Comparison of ENCODE assay signal across 11 cellular contexts in the genomic region with DNA sequence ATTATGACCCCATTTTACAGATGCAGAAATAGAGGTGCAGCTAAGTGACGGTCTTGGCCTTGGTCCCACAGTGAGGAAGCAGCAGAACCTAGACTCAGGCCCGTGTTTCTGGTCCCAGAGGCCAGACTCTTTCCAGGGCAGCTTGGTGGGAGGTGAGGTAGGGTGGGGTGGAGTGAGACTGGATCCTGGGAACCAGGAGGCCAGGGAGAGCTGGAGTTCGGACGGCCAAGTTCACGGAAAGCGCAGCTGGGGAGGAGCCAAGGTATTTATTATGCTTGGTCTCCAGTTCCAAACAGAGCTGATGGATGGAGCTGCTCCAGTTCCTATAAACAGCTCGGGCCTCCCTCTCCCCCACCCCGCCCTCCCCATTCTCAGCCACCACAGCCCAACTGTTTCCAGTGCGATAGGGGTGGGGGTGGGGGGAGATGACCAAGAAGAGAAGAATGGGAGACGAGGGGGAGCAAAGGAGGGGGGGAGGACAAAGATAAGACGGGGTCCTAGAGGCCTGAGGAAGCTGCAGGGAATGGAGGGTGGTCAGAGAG. TPM values are rescaled to one million over a fixed set of nuclear protein-coding genes. Genes with fewer than 3 reads are reported as not detected.
DNase-seq lines count a peak whose midpoint lies in the region; TF ChIP-seq lines count a peak whose summit lies in the region.
"Had no signal": no experiment of that assay in that cellular context is flagged by ENCODE, and none has a peak within 500 bp of the region (broad histone marks: within the 10 kb centered on the region; RNA-seq: fewer than 3 reads in every experiment).

No MANE protein-coding gene starts in this region.

- POLR2A ChIA-PET in activated CD4-positive, alpha-beta memory T cell treated with anti-CD3 and anti-CD28 coated beads, Interleukin-2, amount 10 ng/mL, durations not matched to agents 7 days and 5 days (lab: Charles Lee), result interaction anchor here (1.4 kb wide), 1 partner anchor 10 kb away, joined by 4 read pairs; no protein-coding TSS in a partner anchor
- POLR2A ChIA-PET in activated CD4-positive, alpha-beta memory T cell treated with anti-CD3 and anti-CD28 coated beads for 36 hours (lab: Charles Lee), result no interaction called here

- no peaks in the 10 kb centered on the region for H3K4me1 Mint-ChIP-seq in activated CD4-positive, alpha-beta memory T cell treated with anti-CD3 and anti-CD28 coated beads, Interleukin-2, amount 10 ng/mL, durations not matched to agents 7 days and 5 days
- H3K4me1 Mint-ChIP-seq in activated CD4-positive, alpha-beta memory T cell treated with anti-CD3 and anti-CD28 coated beads for 36 hours (ENCODE audit: low read depth), result no peaks in the 10 kb centered on the region

- H3K4me1 ChIP-seq in muscle layer of colon (ENCODE audit: insufficient read depth, low read length), result peaks cover 44% of the 10 kb centered on the region
- H3K4me1 ChIP-seq: foreskin keratinocyte had no signal

- TF ChIP-seq CTCF in fibroblast of the aortic adventitia (IDR thresholded peaks at IDR 0.05; ENCODE audit: insufficient read depth, low read length), result no peak

- H3K9ac ChIP-seq in muscle layer of colon (ENCODE audit: low read length), result no peak overlapping the region

- H3K27me3 ChIP-seq in muscle layer of colon (ENCODE audit: control insufficient read depth in 1 of 2, insufficient read depth in 2 of 2, low read length in 2 of 2), result no peaks in the 10 kb centered on the region

- H3K36me3 Mint-ChIP-seq in activated CD4-positive, alpha-beta memory T cell treated with anti-CD3 and anti-CD28 coated beads, Interleukin-2, amount 10 ng/mL, durations not matched to agents 7 days and 5 days (ENCODE audit: low read depth), result no peaks in the 10 kb centered on the region
- H3K36me3 Mint-ChIP-seq in activated CD4-positive, alpha-beta memory T cell treated with anti-CD3 and anti-CD28 coated beads for 36 hours, result no peaks in the 10 kb centered on the region

- H3K27ac ChIP-seq in muscle layer of colon (ENCODE audit: low read depth, low read length), result peak overlapping the region; percentile 70
- H3K27ac ChIP-seq: foreskin keratinocyte had no signal

- no peaks in the 10 kb centered on the region for H3K9me3 Mint-ChIP-seq in activated CD4-positive, alpha-beta memory T cell treated with anti-CD3 and anti-CD28 coated beads, Interleukin-2, amount 10 ng/mL, durations not matched to agents 7 days and 5 days
- H3K9me3 Mint-ChIP-seq in activated CD4-positive, alpha-beta memory T cell treated with anti-CD3 and anti-CD28 coated beads for 36 hours, result no peaks in the 10 kb centered on the region
- H3K9me3 Mint-ChIP-seq: stimulated activated naive B cell treated with anti-CD40 and anti-IgM and Interleukin-4, amounts not matched to agents 10 μg/mL and 1 μg/mL and 100 μg/mL, for 72 hours had no signal

- H3K27me3 Mint-ChIP-seq in activated CD4-positive, alpha-beta memory T cell treated with anti-CD3 and anti-CD28 coated beads, Interleukin-2, amount 10 ng/mL, durations not matched to agents 7 days and 5 days, result peaks cover 15% of the 10 kb centered on the region
- H3K27me3 Mint-ChIP-seq in activated CD4-positive, alpha-beta memory T cell treated with anti-CD3 and anti-CD28 coated beads for 36 hours, result peaks cover 8% of the 10 kb centered on the region

- H3K4me3 ChIP-seq in fibroblast of the aortic adventitia (ENCODE audit: low read depth, low read length) (no peak overlapping the region), muscle layer of colon (ENCODE audit: low read depth in 1 of 2, low read length in 2 of 2) (peak overlapping the region in 1 of 2 donors; percentile 7)

- no peaks in the 10 kb centered on the region for H3K9me3 ChIP-seq in muscle layer of colon (ENCODE audit: low read length)

- intact Hi-C loops in activated CD4-positive, alpha-beta memory T cell treated with anti-CD3 and anti-CD28 coated beads for 36 hours (cut with micrococcal nuclease), result no loop called here

- H3K27ac Mint-ChIP-seq in activated CD4-positive, alpha-beta memory T cell treated with anti-CD3 and anti-CD28 coated beads, Interleukin-2, amount 10 ng/mL, durations not matched to agents 7 days and 5 days, result no peak overlapping the region
- H3K27ac Mint-ChIP-seq in activated CD4-positive, alpha-beta memory T cell treated with anti-CD3 and anti-CD28 coated beads for 36 hours, result no peak overlapping the region

- no peak overlapping the region for H3K4me3 Mint-ChIP-seq in activated CD4-positive, alpha-beta memory T cell treated with anti-CD3 and anti-CD28 coated beads, Interleukin-2, amount 10 ng/mL, durations not matched to agents 7 days and 5 days
- no peak overlapping the region for H3K4me3 Mint-ChIP-seq in activated CD4-positive, alpha-beta memory T cell treated with anti-CD3 and anti-CD28 coated beads for 36 hours
- H3K4me3 Mint-ChIP-seq: stimulated activated naive B cell treated with anti-CD40 and anti-IgM and Interleukin-4, amounts not matched to agents 10 μg/mL and 1 μg/mL and 100 μg/mL, for 72 hours had no signal

- CTCF ChIA-PET in activated CD4-positive, alpha-beta memory T cell treated with anti-CD3 and anti-CD28 coated beads, Interleukin-2, amount 10 ng/mL, durations not matched to agents 7 days and 5 days (lab: Charles Lee), result no interaction called here
- CTCF ChIA-PET in activated CD4-positive, alpha-beta memory T cell treated with anti-CD3 and anti-CD28 coated beads for 36 hours (lab: Charles Lee), result interaction anchor here (0.7 kb wide), 1 partner anchor 130 kb away, joined by 4 read pairs; no protein-coding TSS in a partner anchor

- H3K36me3 ChIP-seq in muscle layer of colon (ENCODE audit: insufficient read depth, low read length), result no peaks in the 10 kb centered on the region

- DNase-seq in activated CD4-positive, alpha-beta memory T cell treated with anti-CD3 and anti-CD28 coated beads, Interleukin-2, amount 10 ng/mL, durations not matched to agents 7 days and 5 days, result peak; percentile 7
- no peak for DNase-seq in activated CD4-positive, alpha-beta memory T cell treated with anti-CD3 and anti-CD28 coated beads for 36 hours
- DNase-seq in fibroblast of the aortic adventitia (ENCODE audit: low read depth) (peak; percentile 98), ureter (ENCODE audit: low spot score) (peak; percentile 86), DMS153 (lab: John Stamatoyannopoulos, UW) (no peak), NCI-H1417 (lab: John Stamatoyannopoulos, UW) (no peak)
- no peak for DNase-seq in activated effector memory CD4-positive, alpha-beta T cell treated with anti-CD3 and anti-CD28 coated beads, Interleukin-2, amount 50 U/mL, for 16 hours
- DNase-seq: foreskin keratinocyte; NCI-H187 treated with DMSO at 0.1 percent for 48 hours; stimulated activated naive B cell treated with anti-CD40 and anti-IgM and Interleukin-4, amounts not matched to agents 10 μg/mL and 1 μg/mL and 100 μg/mL, for 72 hours had no signal

RNA-seq across cellular contexts. Expression of gene LRRC32, which starts 16.2 kb away (rescaled TPM):
- total RNA-seq in activated CD4-positive, alpha-beta memory T cell treated with anti-CD3 and anti-CD28 coated beads, Interleukin-2, amount 10 ng/mL, durations not matched to agents 7 days and 5 days, result 1 to 10 TPM; 7.1 to 7.4 TPM
- total RNA-seq in activated CD4-positive, alpha-beta memory T cell treated with anti-CD3 and anti-CD28 coated beads for 36 hours, result 10 to 100 TPM; 11.2 to 12.3 TPM
- total RNA-seq in fibroblast of the aortic adventitia (ENCODE audit: low replicate concordance), result 23.1 and 30.0 TPM in 2 replicates
- total RNA-seq in ureter, result 83.7 TPM
- total RNA-seq: foreskin keratinocyte had no signal

Comparison
In these comparisons a context has a peak if more than half of its experiments do, and no peak if none do; other contexts are left out.
1. DNase-seq: peak in activated CD4-positive, alpha-beta memory T cell treated with anti-CD3 and anti-CD28 coated beads, Interleukin-2, amount 10 ng/mL, durations not matched to agents 7 days and 5 days (single experiment), fibroblast of the aortic adventitia (single experiment) and ureter (single experiment); none in activated CD4-positive, alpha-beta memory T cell treated with anti-CD3 and anti-CD28 coated beads for 36 hours (single experiment), DMS153 (single experiment), NCI-H1417 (0 of 3) and activated effector memory CD4-positive, alpha-beta T cell treated with anti-CD3 and anti-CD28 coated beads, Interleukin-2, amount 50 U/mL, for 16 hours (single experiment).